Comparison of ENCODE assay signal across 8 cellular contexts in genomic region chrX:39773923-39774803, GRCh38.
A peak's percentile ranks its signal among the peaks of the same experiment; 100 is the strongest.
DNase-seq lines count a peak whose midpoint lies in the region; ATAC-seq and TF ChIP-seq lines count a peak whose summit lies in the region.

No MANE protein-coding gene starts in this region.

- peak; percentile 40 for DNase-seq in GDM1 (lab: John Stamatoyannopoulos, UW)
- DNase-seq in PC-3 = no peak
- DNase-seq in mucosa of descending colon = no peak
- DNase-seq in aorta = no peak
- no peak for DNase-seq in glutamatergic neuron
- no peak for DNase-seq in NCI-H2081 treated with DMSO at 0.1 percent for 48 hours (lab: John Stamatoyannopoulos, UW)
- DNase-seq in DMS114 treated with DMSO at 0.1 percent for 48 hours (lab: John Stamatoyannopoulos, UW; ENCODE audit: unreplicated experiment) = no peak

- peak overlapping the region; percentile 52 for H3K4me3 Mint-ChIP-seq in activated naive CD8-positive, alpha-beta T cell
- H3K4me3 Mint-ChIP-seq in glutamatergic neuron (ENCODE audit: unreplicated experiment) = no peak overlapping the region

- intact Hi-C loops in PC-3 (cut with micrococcal nuclease) = loop anchor here (5.0 kb wide), 1 partner anchor 33 kb away; no protein-coding TSS in a partner anchor
- intact Hi-C loops in mucosa of descending colon (cut with DNase I, micrococcal nuclease) = no loop called here
- intact Hi-C loops in aorta (cut with DNase I) = loop anchor here in 1 of 2 donors (5.0 kb wide), 1 partner anchor 38 kb away; no protein-coding TSS in a partner anchor

- H3K27ac ChIP-seq in PC-3 (ENCODE audit: low read length) = no peak overlapping the region
- no peak overlapping the region for H3K27ac ChIP-seq in aorta (ENCODE audit: low read depth in 1 of 2, low read length in 2 of 2)

- H3K27ac Mint-ChIP-seq in activated naive CD8-positive, alpha-beta T cell = peak overlapping the region; percentile 79
- no peak overlapping the region for H3K27ac Mint-ChIP-seq in glutamatergic neuron (ENCODE audit: unreplicated experiment)

- TF ChIP-seq CTCF in PC-3 (conservative IDR thresholded peaks at IDR 0.05; ENCODE audit: low read depth, low read length) = no peak
- TF ChIP-seq CTCF in mucosa of descending colon (IDR thresholded peaks at IDR 0.05) = no peak
- no peak for TF ChIP-seq CTCF in glutamatergic neuron (IDR thresholded peaks at IDR 0.05; ENCODE audit: partially characterized antibody, unreplicated experiment)

- POLR2A ChIA-PET in PC-3 (lab: Charles Lee; ENCODE audit: unreplicated experiment) = no interaction called here

- peaks cover 16% of the 10 kb centered on the region; the same call in 1 of the 2 replicates for H3K4me1 ChIP-seq in PC-3 (ENCODE audit: insufficient read depth, low read length)
- no peaks in the 10 kb centered on the region for H3K4me1 ChIP-seq in mucosa of descending colon (ENCODE audit: low read depth)
- no peaks in the 10 kb centered on the region for H3K4me1 ChIP-seq in aorta (ENCODE audit: control insufficient read depth in 1 of 2, insufficient read depth in 2 of 2, low read length in 2 of 2)

- H3K9me3 ChIP-seq in PC-3 (ENCODE audit: low read length) (no peaks in the 10 kb centered on the region), mucosa of descending colon (no peaks in the 10 kb centered on the region), aorta (ENCODE audit: control insufficient read depth, low read length) (no peaks in the 10 kb centered on the region)

- H2AFZ ChIP-seq in PC-3 (ENCODE audit: low read length) = no peak overlapping the region

- H4K20me1 ChIP-seq in PC-3 (ENCODE audit: low read length) = no peaks in the 10 kb centered on the region

- peak; percentile 48; the same call in 1 of the 2 replicates for ATAC-seq in PC-3
- peak; percentile 47 for ATAC-seq in mucosa of descending colon
- ATAC-seq in aorta (ENCODE audit: low FRiP score) = no peak

- H3K36me3 ChIP-seq in PC-3 (ENCODE audit: low read depth, low read length) (no peaks in the 10 kb centered on the region), mucosa of descending colon (ENCODE audit: low read depth) (no peaks in the 10 kb centered on the region), aorta (ENCODE audit: control insufficient read depth in 1 of 2, insufficient read depth in 2 of 2, low read length in 1 of 2) (no peaks in the 10 kb centered on the region)

- H3K4me1 Mint-ChIP-seq in activated naive CD8-positive, alpha-beta T cell (ENCODE audit: low read depth) = peaks cover 44% of the 10 kb centered on the region
- H3K4me1 Mint-ChIP-seq in glutamatergic neuron (ENCODE audit: low read depth, unreplicated experiment) = peaks cover 9% of the 10 kb centered on the region

- no peak overlapping the region for H3K9ac ChIP-seq in PC-3 (ENCODE audit: low read length)

- H3K27me3 Mint-ChIP-seq in activated naive CD8-positive, alpha-beta T cell = no peaks in the 10 kb centered on the region
- no peaks in the 10 kb centered on the region for H3K27me3 Mint-ChIP-seq in glutamatergic neuron (ENCODE audit: unreplicated experiment)

- H3F3A ChIP-seq in PC-3 (ENCODE audit: low read length, unreplicated experiment) = no peaks in the 10 kb centered on the region

- 56 to 75% methylated on average over 20 of the region's 20 CpGs for WGBS in aorta, 2 donors

- H3K79me2 ChIP-seq in PC-3 (ENCODE audit: low read length) = no peaks in the 10 kb centered on the region

- H3K9me3 Mint-ChIP-seq in activated naive CD8-positive, alpha-beta T cell (ENCODE audit: low read depth) = no peaks in the 10 kb centered on the region
- no peaks in the 10 kb centered on the region for H3K9me3 Mint-ChIP-seq in glutamatergic neuron (ENCODE audit: unreplicated experiment)

- BruUV-seq in PC-3 (replicated peaks; lab: Mats Ljungman, UMichigan) = no TSS peak

- no peaks in the 10 kb centered on the region for H3K36me3 Mint-ChIP-seq in activated naive CD8-positive, alpha-beta T cell
- H3K36me3 Mint-ChIP-seq in glutamatergic neuron (ENCODE audit: unreplicated experiment) = no peaks in the 10 kb centered on the region

- H3K27me3 ChIP-seq in PC-3 (ENCODE audit: low read length) (no peaks in the 10 kb centered on the region), aorta (ENCODE audit: control insufficient read depth in 1 of 2, insufficient read depth in 2 of 2, low read length in 1 of 2) (no peaks in the 10 kb centered on the region)

- H3K9me2 ChIP-seq in PC-3 (replicated peaks; ENCODE audit: low read length) = no peaks in the 10 kb centered on the region

- no peak overlapping the region for H3K4me2 ChIP-seq in PC-3 (ENCODE audit: low read length)

- no peak overlapping the region for H3K4me3 ChIP-seq in PC-3 (ENCODE audit: low read length)
- H3K4me3 ChIP-seq in mucosa of descending colon = no peak overlapping the region
- no peak overlapping the region for H3K4me3 ChIP-seq in aorta (ENCODE audit: low read length in 2 of 2)

- CTCF ChIA-PET in PC-3 (lab: Charles Lee) = no interaction called here
